Comparison of ENCODE assay signal across 31 cellular contexts in genomic region chr7:68472688-68473087, GRCh38.
"Had no signal": no experiment of that assay in that cellular context is flagged by ENCODE, and none has a peak within 500 bp of the region (broad histone marks: within the 10 kb centered on the region; RNA-seq: fewer than 3 reads in every experiment).

No MANE protein-coding gene starts in this region.

- H3K4me1 ChIP-seq: adrenal gland, body of pancreas, breast epithelium had no signal

- H3K4me3 ChIP-seq: adrenal gland, body of pancreas, breast epithelium had no signal

- H3K9me3 ChIP-seq: adrenal gland, body of pancreas, breast epithelium had no signal

- H3K27me3 ChIP-seq: adrenal gland, body of pancreas, brain microvascular endothelial cell, breast epithelium had no signal

- DNase-seq: activated B cell treated with CpG ODN at 0.5 μM for 24 hours; activated CD4-positive, alpha-beta memory T cell treated with anti-CD3 and anti-CD28 coated beads for 36 hours; activated CD4-positive, alpha-beta T cell treated with anti-CD3 and anti-CD28 coated beads for 4 hours; activated CD4-positive, alpha-beta T cell treated with anti-CD3 and anti-CD28 coated beads, Interleukin-2, amount 10 ng/mL, durations not matched to agents 24 days and 14 days; activated CD4-positive, alpha-beta T cell treated with anti-CD3 and anti-CD28 coated beads, Interleukin-2, amount 50 U/mL, for 1 hour; activated CD4-positive, alpha-beta T cell treated with anti-CD3 and anti-CD28 coated beads, Interleukin-2, amount 50 U/mL, for 4 hours; activated CD4-positive, CD25-positive, alpha-beta regulatory T cell treated with anti-CD3 and anti-CD28 coated beads, Interleukin-2, amount 50 U/mL, for 72 hours; activated CD8-positive, alpha-beta memory T cell treated with anti-CD3 and anti-CD28 coated beads, Interleukin-2, amount 50 U/mL, for 4 hours; activated CD8-positive, alpha-beta T cell treated with anti-CD3 and anti-CD28 coated beads for 36 hours; activated effector memory CD4-positive, alpha-beta T cell treated with anti-CD3 and anti-CD28 coated beads, Interleukin-2, amount 50 U/mL, for 16 hours; activated gamma-delta T cell treated with Interleukin-2 at 50 U/mL for 16 hours; activated naive CD4-positive, alpha-beta T cell; activated naive CD4-positive, alpha-beta T cell treated with anti-CD3 and anti-CD28 coated beads for 36 hours; activated naive CD4-positive, alpha-beta T cell treated with anti-CD3 and anti-CD28 coated beads, Interleukin-2, amount 50 U/mL, for 16 hours; activated naive CD8-positive, alpha-beta T cell treated with anti-CD3 and anti-CD28 coated beads for 36 hours; activated T-cell treated with anti-CD3 and anti-CD28 coated beads for 4 hours; activated T-cell treated with anti-CD3 and anti-CD28 coated beads, Interleukin-2, amount 50 U/mL, for 1 hour; activated T-cell treated with anti-CD3 and anti-CD28 coated beads, Interleukin-2, amount 50 U/mL, for 4 hours; activated T-cell treated with anti-CD3 and anti-CD28 coated beads, Interleukin-2, amount 50 U/mL, for 72 hours; adrenal gland; amniotic stem cell; aorta; body of pancreas; brain microvascular endothelial cell; central memory CD4-positive, alpha-beta T cell; T-helper 2 cell; T-helper 9 cell had no signal

- ATAC-seq: activated CD8-positive, alpha-beta T cell treated with anti-CD3 and anti-CD28 coated beads for 36 hours; activated naive CD4-positive, alpha-beta T cell treated with anti-CD3 and anti-CD28 coated beads, Interleukin-2, amount 50 U/mL, for 72 hours; activated T-cell treated with anti-CD3 and anti-CD28 coated beads, Interleukin-2, amount 50 U/mL, for 4 hours; activated T-cell treated with anti-CD3 and anti-CD28 coated beads, Interleukin-2, amount 50 U/mL, for 72 hours; activated T-helper 17 cell treated with anti-CD3 and anti-CD28 coated beads, Interleukin-2, amount 50 U/mL, for 72 hours; body of pancreas had no signal

- H3K36me3 ChIP-seq: adrenal gland, brain microvascular endothelial cell, breast epithelium had no signal

- H3K27ac ChIP-seq: adrenal gland, body of pancreas, brain microvascular endothelial cell, breast epithelium, VCaP had no signal
